23 cellular contexts compared by ENCODE assay signal in the genomic region with DNA sequence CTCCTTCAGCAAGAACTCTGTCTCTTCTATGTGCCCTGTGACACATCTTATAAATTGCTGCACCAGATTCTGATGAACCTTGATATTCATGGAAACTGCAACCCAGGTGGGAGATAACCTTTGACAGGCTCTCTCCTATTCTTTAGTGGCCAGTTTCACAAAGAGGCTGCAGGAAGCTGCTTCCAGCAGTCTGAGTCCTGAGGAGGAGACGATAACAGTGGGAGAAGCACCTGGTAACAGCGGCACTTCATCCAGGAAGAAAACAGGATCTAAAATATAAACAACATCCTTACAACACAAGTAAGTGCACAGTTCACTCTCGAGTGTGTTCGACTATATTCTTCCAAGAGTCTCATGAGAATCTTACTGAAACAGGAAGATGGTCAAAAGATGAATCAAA.
DNase-seq lines count a peak whose midpoint lies in the region; ATAC-seq and TF ChIP-seq lines count a peak whose summit lies in the region.
"Had no signal": no experiment of that assay in that cellular context is flagged by ENCODE, and none has a peak within 500 bp of the region (broad histone marks: within the 10 kb centered on the region; RNA-seq: fewer than 3 reads in every experiment).

No MANE protein-coding gene starts in this region.

- no peak for TF ChIP-seq RAD21 in IMR-90 (IDR thresholded peaks at IDR 0.05; ENCODE audit: low read length)

- in situ Hi-C loops in IMR-90 (cut with MboI; ENCODE audit: low sequenced_read_pairs), result no loop called here

- POLR2A ChIA-PET in IMR-90 (lab: Charles Lee; ENCODE audit: unreplicated experiment), result interaction anchor here (1.5 kb wide), 1 partner anchor 13 kb away, joined by 8 read pairs; no protein-coding TSS in a partner anchor

- no peak for TF ChIP-seq CTCF in IMR-90 (conservative IDR thresholded peaks at IDR 0.05; ENCODE audit: low read depth, low read length)
- no peak for TF ChIP-seq CTCF in endothelial cell (IDR thresholded peaks at IDR 0.05; ENCODE audit: unreplicated experiment)

- intact Hi-C loops in IMR-90 (cut with micrococcal nuclease), result loop anchor here (5.0 kb wide), 1 partner anchor 168 kb away; no protein-coding TSS in a partner anchor

- H3K27ac ChIP-seq in IMR-90 (ENCODE audit: insufficient read depth, low read length) (peak overlapping the region; percentile 99; the same call in 1 of the 2 replicates), mesenchymal stem cell (ENCODE audit: low read length, poor library complexity, severe bottlenecking) (no peak overlapping the region)
- H3K27ac ChIP-seq: A549; BLaER1 treated with 17β-estradiol and CSF1 and Interleukin-3, amounts not matched to agents 10 nM and 100 nM had no signal

- H3K27me3 ChIP-seq in IMR-90 (ENCODE audit: control insufficient read depth, insufficient read depth, low read length) (no peaks in the 10 kb centered on the region), mesenchymal stem cell (ENCODE audit: control insufficient read depth in 1 of 2, insufficient read depth in 1 of 2, low read length in 2 of 2) (no peaks in the 10 kb centered on the region)
- H3K27me3 ChIP-seq: BE2C; BLaER1 treated with 17β-estradiol and CSF1 and Interleukin-3, amounts not matched to agents 10 nM and 100 nM had no signal

- peak overlapping the region; percentile 99 for H2BK120ac ChIP-seq in IMR-90 (ENCODE audit: low read depth, low read length)
- H2BK120ac ChIP-seq in mesenchymal stem cell (ENCODE audit: low read depth, low read length), result no peak overlapping the region

- dilution Hi-C loops in IMR-90 (cut with HindIII; ENCODE audit: low sequenced_read_pairs, unreplicated experiment), result no loop called here

- no peak overlapping the region for H3K4me2 ChIP-seq in IMR-90 (ENCODE audit: low read depth, low read length)
- no peak overlapping the region for H3K4me2 ChIP-seq in mesenchymal stem cell (ENCODE audit: low read length, poor library complexity, severe bottlenecking)
- H3K4me2 ChIP-seq: A549, GM23338 had no signal

- H2AK5ac ChIP-seq in IMR-90 (ENCODE audit: low read depth, low read length), result peak overlapping the region; percentile 98
- H2AK5ac ChIP-seq in mesenchymal stem cell (ENCODE audit: low read length, severe bottlenecking), result no peak overlapping the region

- peak overlapping the region; percentile 87; the same call in 2 of the 3 replicates for H2BK15ac ChIP-seq in IMR-90 (ENCODE audit: low read depth, low read length)
- no peak overlapping the region for H2BK15ac ChIP-seq in mesenchymal stem cell (ENCODE audit: low read depth, poor library complexity, severe bottlenecking)

- H2AFZ ChIP-seq in IMR-90 (replicated peaks; ENCODE audit: low read length, poor library complexity) (no peak overlapping the region), mesenchymal stem cell (ENCODE audit: low read depth, low read length) (no peak overlapping the region)
- H2AFZ ChIP-seq: GM23338 had no signal

- H3K18ac ChIP-seq in IMR-90 (ENCODE audit: low read depth, low read length) (peak overlapping the region; percentile 100), mesenchymal stem cell (ENCODE audit: low read depth in 1 of 2, low read length in 2 of 2) (no peak overlapping the region)

- H3K4ac ChIP-seq in IMR-90 (ENCODE audit: low read depth, low read length) (peak overlapping the region; percentile 89), mesenchymal stem cell (ENCODE audit: low read depth in 1 of 2, low read length in 2 of 2) (no peak overlapping the region)

- DNase-seq in IMR-90 (no peak), endothelial cell (ENCODE audit: low spot score) (peak; percentile 15), mesenchymal stem cell (no peak), SHP77 (lab: John Stamatoyannopoulos, UW) (no peak)
- DNase-seq in T-helper 2 cell treated with Interferon-gamma antibody and Interleukin-4, amounts not matched to agents 5 μg/mL and 100 μg/mL, for 36 hours (ENCODE audit: low spot score), result no peak
- DNase-seq: 8988T; ACHN; AML-193; BE2C; CD4-positive, alpha-beta T cell; CD8-positive, alpha-beta memory T cell; DMS 273 treated with DMSO at 0.1 percent for 48 hours; DMS79; EL; GDM1; H9 had no signal

- no peaks in the 10 kb centered on the region for H3K36me3 ChIP-seq in IMR-90 (ENCODE audit: control insufficient read depth, insufficient read depth, low read length)
- H3K36me3 ChIP-seq in mesenchymal stem cell (ENCODE audit: control insufficient read depth in 1 of 2, insufficient read depth in 2 of 2, low read depth in 1 of 2, low read length in 2 of 2), result no peaks in the 10 kb centered on the region
- H3K36me3 ChIP-seq: BE2C; BLaER1 treated with 17β-estradiol and CSF1 and Interleukin-3, amounts not matched to agents 10 nM and 100 nM had no signal

- H3K4me1 Mint-ChIP-seq in endothelial cell (ENCODE audit: unreplicated experiment), result peaks cover 55% of the 10 kb centered on the region
- no peaks in the 10 kb centered on the region for H3K4me1 Mint-ChIP-seq in T-helper 2 cell treated with Interferon-gamma antibody and Interleukin-4, amounts not matched to agents 5 μg/mL and 100 μg/mL, for 36 hours (ENCODE audit: low read depth)
- H3K4me1 Mint-ChIP-seq: CD8-positive, alpha-beta memory T cell; GM23338 had no signal

- H3K4me3 ChIP-seq in IMR-90 (ENCODE audit: insufficient read depth, low read depth, low read length) (no peak overlapping the region), mesenchymal stem cell (ENCODE audit: insufficient read depth in 1 of 2, low read depth in 1 of 2, low read length in 2 of 2) (no peak overlapping the region)
- H3K4me3 ChIP-seq: A549; BLaER1 treated with 17β-estradiol and CSF1 and Interleukin-3, amounts not matched to agents 10 nM and 100 nM; GM12878; GM23338 had no signal

- no peak overlapping the region for H3K56ac ChIP-seq in IMR-90 (ENCODE audit: extremely low read depth, insufficient read depth, low read length)

- CTCF ChIA-PET in IMR-90 (lab: Yijun Ruan, JAX), result interaction anchor here (1.3 kb wide), 1 partner anchor 12 kb away, joined by 4 read pairs; no protein-coding TSS in a partner anchor

- H4K91ac ChIP-seq in IMR-90 (ENCODE audit: insufficient read depth, low read depth, low read length) (peak overlapping the region; percentile 60), mesenchymal stem cell (ENCODE audit: low read length) (no peak overlapping the region)

- peak overlapping the region; percentile 100 for H2BK5ac ChIP-seq in IMR-90 (ENCODE audit: low read depth, low read length, poor library complexity, severe bottlenecking)
- no peak overlapping the region for H2BK5ac ChIP-seq in mesenchymal stem cell (ENCODE audit: low read depth, low read length, poor library complexity, severe bottlenecking)

- H3K23ac ChIP-seq in IMR-90 (ENCODE audit: low read depth, low read length), result 0 out of 2 replicates have a peak overlapping the region, but pooled peaks have one; percentile 10
- H3K23ac ChIP-seq in mesenchymal stem cell (ENCODE audit: low read length in 2 of 2), result no peak overlapping the region

- H3K4me3 Mint-ChIP-seq in endothelial cell (ENCODE audit: unreplicated experiment), result no peak overlapping the region
- no peak overlapping the region for H3K4me3 Mint-ChIP-seq in T-helper 2 cell treated with Interferon-gamma antibody and Interleukin-4, amounts not matched to agents 5 μg/mL and 100 μg/mL, for 36 hours
- H3K4me3 Mint-ChIP-seq: CD14-positive monocyte; CD4-positive, alpha-beta T cell; CD8-positive, alpha-beta memory T cell; GM23338; H9 had no signal

- no CpG with 5 or more reads among the region's 4 CpGs for WGBS in IMR-90 (ENCODE audit: extremely low coverage in 2 of 2, insufficient read length in 1 of 2), 2 experiments
- WGBS in mesenchymal stem cell, result 100% methylated on average over 1 of the region's 4 CpGs

- H3K14ac ChIP-seq in IMR-90 (replicated peaks; ENCODE audit: low read depth, low read length) (peak overlapping the region; percentile 90), mesenchymal stem cell (ENCODE audit: low read length in 2 of 2) (no peak overlapping the region)

- H3K9ac ChIP-seq in IMR-90 (ENCODE audit: low read depth, low read length), result no peak overlapping the region
- H3K9ac ChIP-seq in mesenchymal stem cell (ENCODE audit: low read length), result no peak overlapping the region
- H3K9ac ChIP-seq: BLaER1 treated with 17β-estradiol and CSF1 and Interleukin-3, amounts not matched to agents 10 nM and 100 nM had no signal

- no peak overlapping the region for H2AK9ac ChIP-seq in IMR-90 (replicated peaks; ENCODE audit: low read depth, low read length, poor library complexity)

- no peaks in the 10 kb centered on the region for H3K9me3 Mint-ChIP-seq in endothelial cell (ENCODE audit: unreplicated experiment)
- H3K9me3 Mint-ChIP-seq in T-helper 2 cell treated with Interferon-gamma antibody and Interleukin-4, amounts not matched to agents 5 μg/mL and 100 μg/mL, for 36 hours, result no peaks in the 10 kb centered on the region
- H3K9me3 Mint-ChIP-seq: CD4-positive, alpha-beta T cell; CD8-positive, alpha-beta memory T cell; GM23338 had no signal

- H2BK20ac ChIP-seq in IMR-90 (ENCODE audit: low read depth, low read length), result peak overlapping the region; percentile 99

- H3K27ac Mint-ChIP-seq in endothelial cell (ENCODE audit: unreplicated experiment), result peak overlapping the region; percentile 96
- no peak overlapping the region for H3K27ac Mint-ChIP-seq in T-helper 2 cell treated with Interferon-gamma antibody and Interleukin-4, amounts not matched to agents 5 μg/mL and 100 μg/mL, for 36 hours
- H3K27ac Mint-ChIP-seq: CD14-positive monocyte; CD4-positive, alpha-beta T cell; CD8-positive, alpha-beta memory T cell; GM23338; H9 had no signal

- H3K27me3 Mint-ChIP-seq in endothelial cell (ENCODE audit: unreplicated experiment), result peaks cover 4% of the 10 kb centered on the region
- no peaks in the 10 kb centered on the region for H3K27me3 Mint-ChIP-seq in T-helper 2 cell treated with Interferon-gamma antibody and Interleukin-4, amounts not matched to agents 5 μg/mL and 100 μg/mL, for 36 hours (ENCODE audit: low read depth)
- H3K27me3 Mint-ChIP-seq: CD4-positive, alpha-beta T cell had no signal

- H2BK12ac ChIP-seq in mesenchymal stem cell (ENCODE audit: low read length in 2 of 2), result peak overlapping the region in 1 of 2 experiments; percentile 31

- H3K79me1 ChIP-seq in IMR-90 (ENCODE audit: low read depth in 1 of 2, low read length in 2 of 2), result no peaks in the 10 kb centered on the region
- H3K79me1 ChIP-seq in mesenchymal stem cell (replicated peaks; ENCODE audit: low read length, poor library complexity, severe bottlenecking), result no peaks in the 10 kb centered on the region

- peak overlapping the region; percentile 97 for H4K5ac ChIP-seq in IMR-90 (ENCODE audit: low read depth, low read length)

- H3K36me3 Mint-ChIP-seq in endothelial cell (ENCODE audit: low read depth, unreplicated experiment), result peaks cover 6% of the 10 kb centered on the region
- H3K36me3 Mint-ChIP-seq in T-helper 2 cell treated with Interferon-gamma antibody and Interleukin-4, amounts not matched to agents 5 μg/mL and 100 μg/mL, for 36 hours (ENCODE audit: low read depth), result no peaks in the 10 kb centered on the region
- H3K36me3 Mint-ChIP-seq: CD14-positive monocyte had no signal

- H4K8ac ChIP-seq in IMR-90 (ENCODE audit: low read depth in 2 of 2, low read length in 2 of 2) (peak overlapping the region; percentile 89 to 98; a peak in 3 of 4 replicates), mesenchymal stem cell (ENCODE audit: low read length) (peak overlapping the region; percentile 31)

- H3K9me3 ChIP-seq in IMR-90 (ENCODE audit: control insufficient read depth, insufficient read depth, low read length), result no peaks in the 10 kb centered on the region; the same call in 1 of the 2 replicates
- H3K9me3 ChIP-seq in mesenchymal stem cell (ENCODE audit: control insufficient read depth, low read length), result no peaks in the 10 kb centered on the region
- H3K9me3 ChIP-seq: A549, BE2C had no signal

- ATAC-seq in IMR-90 (ENCODE audit: low read depth), result no peak
- ATAC-seq in GM19467 (IDR thresholded peaks at IDR 0.05; ENCODE audit: unreplicated experiment), result no peak
- ATAC-seq: A549, GM12878, GM23338, HCT116 had no signal

- BruUV-seq in IMR-90 (replicated peaks; lab: Mats Ljungman, UMichigan), result no TSS peak

- peaks cover 7% of the 10 kb centered on the region for H3K9me1 ChIP-seq in IMR-90 (ENCODE audit: insufficient read depth, low read length)

- H3K4me1 ChIP-seq in IMR-90 (ENCODE audit: control insufficient read depth, insufficient read depth, low read length) (peaks cover 18% of the 10 kb centered on the region), mesenchymal stem cell (ENCODE audit: control insufficient read depth, insufficient read depth, low read depth, low read length) (no peaks in the 10 kb centered on the region)
- H3K4me1 ChIP-seq: BE2C had no signal

- H4K20me1 ChIP-seq in IMR-90 (ENCODE audit: insufficient read depth, low read length), result no peaks in the 10 kb centered on the region
- H4K20me1 ChIP-seq: BLaER1 treated with 17β-estradiol and CSF1 and Interleukin-3, amounts not matched to agents 10 nM and 100 nM had no signal

- TF ChIP-seq POLR2A in IMR-90 (IDR thresholded peaks at IDR 0.05; ENCODE audit: low read depth, low read length), result no peak
